18 cellular contexts compared by ENCODE assay signal in genomic region chr1:1005774-1006304, GRCh38. TPM values are rescaled to one million over a fixed set of nuclear protein-coding genes. Genes with fewer than 3 reads are reported as not detected.
A peak's percentile ranks its signal among the peaks of the same experiment; 100 is the strongest.
DNase-seq lines count a peak whose midpoint lies in the region; ATAC-seq, FAIRE-seq and TF ChIP-seq lines count a peak whose summit lies in the region.
"Had no signal": no experiment of that assay in that cellular context is flagged by ENCODE, and none has a peak within 500 bp of the region (broad histone marks: within the 10 kb centered on the region; RNA-seq: fewer than 3 reads in every experiment).

No MANE protein-coding gene starts in this region.

- no peak overlapping the region for H3K4me3 Mint-ChIP-seq in mesothelial cell of epicardium
- no peak overlapping the region for H3K4me3 Mint-ChIP-seq in type B pancreatic cell
- H3K4me3 Mint-ChIP-seq: activated naive CD4-positive, alpha-beta T cell treated with anti-CD3 and anti-CD28 coated beads, Interleukin-2, amount 50 U/mL, for 24 hours; dendritic cell treated with granulocyte-macrophage colony-stimulating factor and Interleukin-4, amounts not matched to agents 40 ng/mL and 50 ng/mL, for 4 days; stimulated activated naive B cell treated with anti-CD40 and anti-IgM and Interleukin-4, amounts not matched to agents 10 μg/mL and 1 μg/mL and 100 μg/mL, for 72 hours had no signal

- peak overlapping the region; percentile 84 for H3K27ac ChIP-seq in cardiac muscle cell
- H3K27ac ChIP-seq in coronary artery: no peak overlapping the region
- H3K27ac ChIP-seq: ovary had no signal

- peak overlapping the region; percentile 53 for H3K27ac Mint-ChIP-seq in mesothelial cell of epicardium
- peak overlapping the region; percentile 66 for H3K27ac Mint-ChIP-seq in type B pancreatic cell
- H3K27ac Mint-ChIP-seq: activated naive CD4-positive, alpha-beta T cell treated with anti-CD3 and anti-CD28 coated beads, Interleukin-2, amount 50 U/mL, for 24 hours; CD4-positive, CD25-positive, alpha-beta regulatory T cell; dendritic cell treated with granulocyte-macrophage colony-stimulating factor and Interleukin-4, amounts not matched to agents 40 ng/mL and 50 ng/mL, for 4 days; stimulated activated naive B cell treated with anti-CD40 and anti-IgM and Interleukin-4, amounts not matched to agents 10 μg/mL and 1 μg/mL and 100 μg/mL, for 72 hours had no signal

- H3K4me1 Mint-ChIP-seq in mesothelial cell of epicardium (peaks cover 16% of the 10 kb centered on the region), type B pancreatic cell (ENCODE audit: unreplicated experiment) (peaks cover 12% of the 10 kb centered on the region)

- H3K9me3 ChIP-seq in cardiac muscle cell (ENCODE audit: low read depth): no peaks in the 10 kb centered on the region
- H3K9me3 ChIP-seq in BE2C: peaks cover 1% of the 10 kb centered on the region; the same call in 1 of the 2 replicates
- H3K9me3 ChIP-seq: ovary had no signal

- no peak for ATAC-seq in left ventricle myocardium superior
- ATAC-seq: stimulated activated naive B cell treated with anti-CD40 and anti-IgM and Interleukin-4, amounts not matched to agents 10 μg/mL and 1 μg/mL and 100 μg/mL, for 72 hours had no signal

- H3K4me3 ChIP-seq in cardiac muscle cell: no peak overlapping the region
- H3K4me3 ChIP-seq in coronary artery: no peak overlapping the region
- H3K4me3 ChIP-seq in BE2C (ENCODE audit: low read depth, low read length): no peak overlapping the region; the same call in 1 of the 2 replicates
- H3K4me3 ChIP-seq: ovary had no signal

- no peak for TF ChIP-seq CTCF in cardiac muscle cell (IDR thresholded peaks at IDR 0.05; ENCODE audit: low read depth, low read length)
- no peak for TF ChIP-seq CTCF in coronary artery (IDR thresholded peaks at IDR 0.05)
- TF ChIP-seq CTCF in mesothelial cell of epicardium (IDR thresholded peaks at IDR 0.05; ENCODE audit: unreplicated experiment): no peak
- no peak for TF ChIP-seq CTCF in type B pancreatic cell (conservative IDR thresholded peaks at IDR 0.05)
- TF ChIP-seq CTCF in BE2C (IDR thresholded peaks at IDR 0.05; ENCODE audit: low read depth, low read length): no peak

- no peak for TF ChIP-seq POLR2A in H54 (IDR thresholded peaks at IDR 0.05; ENCODE audit: low read depth, low read length)

- H3K27me3 ChIP-seq in cardiac muscle cell: no peaks in the 10 kb centered on the region
- peaks cover 14% of the 10 kb centered on the region for H3K27me3 ChIP-seq in BE2C
- H3K27me3 ChIP-seq: ovary had no signal

- H3K4me1 ChIP-seq in cardiac muscle cell (ENCODE audit: low read depth) (peaks cover 27% of the 10 kb centered on the region), BE2C (peaks cover 33% of the 10 kb centered on the region)

- no peak for DNase-seq in cardiac muscle cell (ENCODE audit: low read depth in 1 of 2, low spot score in 1 of 2)
- DNase-seq in left ventricle myocardium superior: no peak
- peak; percentile 71 for DNase-seq in coronary artery (ENCODE audit: low spot score)
- no peak for DNase-seq in mesothelial cell of epicardium (ENCODE audit: low spot score in 2 of 2, unreplicated experiment in 2 of 2)
- DNase-seq in type B pancreatic cell (ENCODE audit: extremely low spot score, unreplicated experiment): no peak
- DNase-seq in head of caudate nucleus: no peak
- DNase-seq in BE2C: no peak
- DNase-seq in H54 (ENCODE audit: insufficient read length, low spot score): no peak
- DNase-seq: activated T-cell treated with anti-CD3 and anti-CD28 coated beads, Interleukin-2, amount 50 U/mL, for 1 hour; CD4-positive, CD25-positive, alpha-beta regulatory T cell; GOT3; NCI-H526 treated with DMSO at 0.1 percent for 48 hours; stimulated activated naive B cell treated with anti-CD40 and anti-IgM and Interleukin-4, amounts not matched to agents 10 μg/mL and 1 μg/mL and 100 μg/mL, for 72 hours had no signal

- FAIRE-seq in H54 (lab: Jason Lieb, UNC): no peak

- H3K9me3 Mint-ChIP-seq in mesothelial cell of epicardium: no peaks in the 10 kb centered on the region
- no peaks in the 10 kb centered on the region for H3K9me3 Mint-ChIP-seq in type B pancreatic cell
- H3K9me3 Mint-ChIP-seq: activated naive CD4-positive, alpha-beta T cell treated with anti-CD3 and anti-CD28 coated beads, Interleukin-2, amount 50 U/mL, for 24 hours; dendritic cell treated with granulocyte-macrophage colony-stimulating factor and Interleukin-4, amounts not matched to agents 40 ng/mL and 50 ng/mL, for 4 days had no signal

- H3K27me3 Mint-ChIP-seq in mesothelial cell of epicardium (ENCODE audit: low read depth): no peaks in the 10 kb centered on the region
- H3K27me3 Mint-ChIP-seq in type B pancreatic cell: peaks cover 13% of the 10 kb centered on the region

- H3K36me3 Mint-ChIP-seq in mesothelial cell of epicardium: peaks cover 6% of the 10 kb centered on the region
- H3K36me3 Mint-ChIP-seq in type B pancreatic cell: no peaks in the 10 kb centered on the region
- H3K36me3 Mint-ChIP-seq: CD4-positive, CD25-positive, alpha-beta regulatory T cell had no signal

- H3K36me3 ChIP-seq in cardiac muscle cell: no peaks in the 10 kb centered on the region
- no peaks in the 10 kb centered on the region for H3K36me3 ChIP-seq in BE2C
- H3K36me3 ChIP-seq: ovary had no signal

- intact Hi-C loops in left ventricle myocardium superior (cut with micrococcal nuclease): no loop called here
- intact Hi-C loops in head of caudate nucleus (cut with DNase I): no loop called here

RNA-seq across cellular contexts. Expression of gene HES4, which starts 5.9 kb away (rescaled TPM):
- total RNA-seq in cardiac muscle cell (54.4 and 89.4 TPM in 2 replicates), left ventricle myocardium superior (39.4 TPM), mesothelial cell of epicardium (87.7 to 92.1 TPM (median 92.0 TPM) in 3 replicates), type B pancreatic cell (ENCODE audit: low replicate concordance) (37.6 and 54.1 TPM in 2 replicates)
- 45.7 and 83.6 TPM in 2 replicates for polyA plus RNA-seq in cardiac muscle cell
- polyA plus RNA-seq in BE2C (2012; ENCODE audit: insufficient read depth, insufficient read length, low read depth): 0.99 TPM

RNA-seq across cellular contexts. Expression of gene ISG15, which starts 7.5 kb away (rescaled TPM):
- 73.4 and 111 TPM in 2 replicates for total RNA-seq in cardiac muscle cell
- polyA plus RNA-seq in cardiac muscle cell: 68.2 and 110 TPM in 2 replicates
- total RNA-seq in left ventricle myocardium superior: 16.4 TPM
- 112 to 139 TPM (median 123 TPM) in 3 replicates for total RNA-seq in mesothelial cell of epicardium
- total RNA-seq in type B pancreatic cell (ENCODE audit: low replicate concordance): 20.8 and 34.6 TPM in 2 replicates
- 33.8 TPM for polyA plus RNA-seq in BE2C (2012; ENCODE audit: insufficient read depth, insufficient read length, low read depth)

RNA-seq across cellular contexts. Expression of gene AGRN, which starts 14.1 kb away (rescaled TPM):
- total RNA-seq in cardiac muscle cell: 95.5 and 154 TPM in 2 replicates
- polyA plus RNA-seq in cardiac muscle cell: 23.5 and 30.6 TPM in 2 replicates
- total RNA-seq in left ventricle myocardium superior: 18.5 TPM
- 502 to 532 TPM (median 514 TPM) in 3 replicates for total RNA-seq in mesothelial cell of epicardium
- 166 and 285 TPM in 2 replicates for total RNA-seq in type B pancreatic cell (ENCODE audit: low replicate concordance)
- 58.7 TPM for polyA plus RNA-seq in BE2C (2012; ENCODE audit: insufficient read depth, insufficient read length, low read depth)

RNA-seq across cellular contexts. Expression of gene PERM1, which starts 23.9 kb away (rescaled TPM):
- total RNA-seq in cardiac muscle cell (0.49 and 1.0 TPM in 2 replicates), left ventricle myocardium superior (187 TPM), mesothelial cell of epicardium (1.6 to 2.8 TPM (median 2.7 TPM) in 3 replicates), type B pancreatic cell (ENCODE audit: low replicate concordance) (0.34 and 0.62 TPM in 2 replicates)
- 0.71 and 0.77 TPM in 2 replicates for polyA plus RNA-seq in cardiac muscle cell
- not detected for polyA plus RNA-seq in BE2C (2012; ENCODE audit: insufficient read depth, insufficient read length, low read depth)
- total RNA-seq: A673; CD4-positive, CD25-positive, alpha-beta regulatory T cell; epithelial cell of proximal tubule had no signal
- polyA plus RNA-seq: CD4-positive, CD25-positive, alpha-beta regulatory T cell had no signal

RNA-seq across cellular contexts. Expression of gene PLEKHN1, which starts 39.6 kb away (rescaled TPM):
- total RNA-seq in cardiac muscle cell (0.36 TPM in 1 of 2 replicates, not detected in the other), left ventricle myocardium superior (not detected), mesothelial cell of epicardium (33.6 to 36.0 TPM (median 34.4 TPM) in 3 replicates), type B pancreatic cell (ENCODE audit: low replicate concordance) (6.4 and 16.7 TPM in 2 replicates)
- polyA plus RNA-seq in cardiac muscle cell: 0.60 TPM in 2 replicates
- polyA plus RNA-seq in BE2C (2012; ENCODE audit: insufficient read depth, insufficient read length, low read depth): not detected
- total RNA-seq: A673 had no signal
